8 cellular contexts compared by ENCODE assay signal in the genomic region with DNA sequence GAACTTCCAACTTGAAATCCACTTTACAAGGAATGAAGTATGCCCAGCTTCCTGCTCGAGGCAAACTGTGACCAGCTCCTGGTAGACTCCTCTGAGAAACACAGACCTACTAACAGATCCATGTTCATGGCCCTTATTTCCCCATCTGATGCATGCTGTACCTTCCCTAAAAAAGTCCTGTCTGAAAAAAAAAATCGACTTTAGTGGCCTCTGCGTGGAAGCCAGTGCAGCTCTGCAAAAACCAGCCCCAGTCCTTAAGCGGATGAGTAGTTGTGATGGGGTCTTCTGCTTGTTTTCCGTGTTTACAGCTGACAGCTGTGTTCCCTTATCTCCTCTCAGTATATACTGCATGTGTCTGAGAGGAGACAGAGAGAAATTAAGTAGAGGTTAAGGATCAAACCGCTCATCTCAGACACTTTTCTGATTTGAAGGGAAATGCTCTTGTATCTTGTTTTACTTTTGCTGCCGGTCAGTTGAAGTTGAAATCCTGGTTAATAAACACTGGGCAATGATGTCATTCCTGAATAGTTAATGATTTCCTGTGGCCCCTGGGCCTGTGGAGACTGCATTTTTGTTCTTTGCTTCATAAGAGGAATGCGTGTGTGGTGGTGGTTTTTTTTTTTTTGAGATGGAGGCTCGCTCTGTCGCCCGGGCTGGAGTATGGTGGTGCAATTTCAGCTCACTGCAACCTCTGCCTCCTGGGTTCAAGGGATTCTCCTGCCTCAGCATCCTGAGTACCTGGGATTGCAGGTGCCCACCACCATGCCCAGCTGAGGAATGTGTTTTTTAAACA.
DNase-seq lines count a peak whose midpoint lies in the region; ATAC-seq and TF ChIP-seq lines count a peak whose summit lies in the region.

No MANE protein-coding gene starts in this region.

- H3K4me3 ChIP-seq in HEK293 (ENCODE audit: low read depth, low read length) (no peak overlapping the region), brain microvascular endothelial cell (ENCODE audit: low read depth, low read length) (peak overlapping the region; percentile 15), PC-3 (ENCODE audit: low read length) (no peak overlapping the region)

- intact Hi-C loops in PC-3 (cut with micrococcal nuclease) = no loop called here

- H3K4me1 ChIP-seq in HEK293 (ENCODE audit: control insufficient read depth, insufficient read depth, low read length) (peaks cover 11% of the 10 kb centered on the region), PC-3 (ENCODE audit: insufficient read depth, low read length) (no peaks in the 10 kb centered on the region)

- CTCF ChIA-PET in HEK293 (lab: Yijun Ruan, JAX) = interaction anchor here (0.6 kb wide), 2 partner anchors 1105 to 1285 kb away, joined by 3 read pairs; no protein-coding TSS in a partner anchor
- CTCF ChIA-PET in PC-3 (lab: Charles Lee) = no interaction called here

- BruUV-seq in PC-3 (replicated peaks; lab: Mats Ljungman, UMichigan) = no TSS peak

- no peaks in the 10 kb centered on the region for H3F3A ChIP-seq in PC-3 (ENCODE audit: low read length, unreplicated experiment)

- H3K27ac ChIP-seq in HEK293 (ENCODE audit: extremely low read depth, low read depth, low read length) = no peak overlapping the region
- H3K27ac ChIP-seq in brain microvascular endothelial cell = peak overlapping the region; percentile 57
- peak overlapping the region; percentile 77 for H3K27ac ChIP-seq in temporal lobe (ENCODE audit: low read depth, low read length)
- H3K27ac ChIP-seq in PC-3 (ENCODE audit: low read length) = no peak overlapping the region

- TF ChIP-seq CTCF in HEK293 (tag by site-specific recombination; IDR thresholded peaks at IDR 0.05) (no peak), brain microvascular endothelial cell (IDR thresholded peaks at IDR 0.05; ENCODE audit: low read depth, low read length, missing control alignments) (no peak), PC-3 (conservative IDR thresholded peaks at IDR 0.05; ENCODE audit: low read depth, low read length) (no peak)

- no peak overlapping the region for H2AFZ ChIP-seq in PC-3 (ENCODE audit: low read length)

- H3K4me2 ChIP-seq in PC-3 (ENCODE audit: low read length) = no peak overlapping the region

- in situ Hi-C loops in brain microvascular endothelial cell (cut with HindIII; ENCODE audit: low pct_ligation_motif_present, low sequenced_read_pairs) = no loop called here

- H3K79me2 ChIP-seq in PC-3 (ENCODE audit: low read length) = no peaks in the 10 kb centered on the region

- H3K36me3 ChIP-seq in HEK293 (ENCODE audit: control insufficient read depth in 2 of 2, insufficient read depth in 1 of 2, low read length in 2 of 2) (peaks cover 0 to 18% of the 10 kb centered on the region in 2 experiments; a peak in 2 of 3 replicates), brain microvascular endothelial cell (replicated peaks) (peaks cover 7% of the 10 kb centered on the region), PC-3 (ENCODE audit: low read depth, low read length) (no peaks in the 10 kb centered on the region; the same call in 1 of the 2 replicates)

- POLR2A ChIA-PET in HEK293 (lab: Yijun Ruan, JAX) = no interaction called here
- POLR2A ChIA-PET in PC-3 (lab: Charles Lee; ENCODE audit: unreplicated experiment) = no interaction called here

- ATAC-seq in HG03354 (IDR thresholded peaks at IDR 0.05; ENCODE audit: poor library complexity, severe bottlenecking, unreplicated experiment) = no peak
- ATAC-seq in GM21423 (IDR thresholded peaks at IDR 0.05; ENCODE audit: unreplicated experiment) = no peak
- no peak for ATAC-seq in PC-3
- no peak for ATAC-seq in GM19397 (IDR thresholded peaks at IDR 0.05; ENCODE audit: unreplicated experiment)

- no peak overlapping the region for H3K9ac ChIP-seq in PC-3 (ENCODE audit: low read length)

- H3K27me3 ChIP-seq in brain microvascular endothelial cell (replicated peaks) (no peaks in the 10 kb centered on the region), PC-3 (ENCODE audit: low read length) (no peaks in the 10 kb centered on the region)

- DNase-seq in brain microvascular endothelial cell (peak; percentile 88), kidney tubule cell (ENCODE audit: low spot score) (peak; percentile 94), PC-3 (no peak)

- no peaks in the 10 kb centered on the region for H3K9me3 ChIP-seq in HEK293 (ENCODE audit: control insufficient read depth, insufficient read depth, low read depth, low read length)
- no peaks in the 10 kb centered on the region for H3K9me3 ChIP-seq in PC-3 (ENCODE audit: low read length)

- H3K9me2 ChIP-seq in PC-3 (replicated peaks; ENCODE audit: low read length) = no peaks in the 10 kb centered on the region

- no peaks in the 10 kb centered on the region for H4K20me1 ChIP-seq in PC-3 (ENCODE audit: low read length)

TF ChIP-seq in HEK293, 187 proteins besides CTCF, POLR2A, EP300 and RAD21:
- no peak for TF ChIP-seq ZNF146 (tag by site-specific recombination; IDR thresholded peaks at IDR 0.05)
- TF ChIP-seq SP2 (tag by site-specific recombination; IDR thresholded peaks at IDR 0.05) = no peak
- TF ChIP-seq, protein P1, sequence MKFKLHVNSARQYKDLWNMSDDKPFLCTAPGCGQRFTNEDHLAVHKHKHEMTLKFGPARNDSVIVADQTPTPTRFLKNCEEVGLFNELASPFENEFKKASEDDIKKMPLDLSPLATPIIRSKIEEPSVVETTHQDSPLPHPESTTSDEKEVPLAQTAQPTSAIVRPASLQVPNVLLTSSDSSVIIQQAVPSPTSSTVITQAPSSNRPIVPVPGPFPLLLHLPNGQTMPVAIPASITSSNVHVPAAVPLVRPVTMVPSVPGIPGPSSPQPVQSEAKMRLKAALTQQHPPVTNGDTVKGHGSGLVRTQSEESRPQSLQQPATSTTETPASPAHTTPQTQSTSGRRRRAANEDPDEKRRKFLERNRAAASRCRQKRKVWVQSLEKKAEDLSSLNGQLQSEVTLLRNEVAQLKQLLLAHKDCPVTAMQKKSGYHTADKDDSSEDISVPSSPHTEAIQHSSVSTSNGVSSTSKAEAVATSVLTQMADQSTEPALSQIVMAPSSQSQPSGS (tag by site-specific recombination; IDR thresholded peaks at IDR 0.05; ENCODE audit: low read depth) = peak; percentile 27; the same call in 1 of the 2 replicates
TF ChIP-seq in HEK293: peak in this region for 1.

Comparison
In these comparisons a context has a peak if more than half of its experiments do, and no peak if none do; other contexts are left out.
1. H3K27ac ChIP-seq: peak in brain microvascular endothelial cell (single experiment) and temporal lobe (single experiment); none in HEK293 (single experiment) and PC-3 (single experiment).